In genomic region chr9:14223081-14223480, GRCh38 we compare ENCODE assay signal across 28 cellular contexts.
"Had no signal": no experiment of that assay in that cellular context is flagged by ENCODE, and none has a peak within 500 bp of the region (broad histone marks: within the 10 kb centered on the region; RNA-seq: fewer than 3 reads in every experiment).

No MANE protein-coding gene starts in this region.

- H3K4me3 Mint-ChIP-seq: activated B cell treated with CpG ODN at 0.5 μM for 24 hours; activated CD4-positive, alpha-beta T cell treated with anti-CD3 and anti-CD28 coated beads, Interleukin-2, amount 10 ng/mL, durations not matched to agents 24 days and 14 days; activated naive CD8-positive, alpha-beta T cell; activated T-cell treated with anti-CD3 and anti-CD28 coated beads, Interleukin-2, amount 50 U/mL, for 4 hours; T-helper 17 cell had no signal

- H3K4me1 Mint-ChIP-seq: activated B cell treated with CpG ODN at 0.5 μM for 24 hours; activated CD4-positive, alpha-beta T cell treated with anti-CD3 and anti-CD28 coated beads, Interleukin-2, amount 10 ng/mL, durations not matched to agents 24 days and 14 days; T-helper 17 cell had no signal

- H3K27me3 ChIP-seq: brain microvascular endothelial cell, cardiac muscle cell, Peyer's patch had no signal

- H3K36me3 ChIP-seq: brain microvascular endothelial cell, cardiac muscle cell, Peyer's patch had no signal

- H3K9me3 Mint-ChIP-seq: activated B cell treated with CpG ODN at 0.5 μM for 24 hours; activated CD4-positive, alpha-beta T cell treated with anti-CD3 and anti-CD28 coated beads, Interleukin-2, amount 10 ng/mL, durations not matched to agents 24 days and 14 days; activated T-cell treated with anti-CD3 and anti-CD28 coated beads, Interleukin-2, amount 50 U/mL, for 4 hours had no signal

- H3K27me3 Mint-ChIP-seq: activated B cell treated with CpG ODN at 0.5 μM for 24 hours; activated CD4-positive, alpha-beta T cell treated with anti-CD3 and anti-CD28 coated beads, Interleukin-2, amount 10 ng/mL, durations not matched to agents 24 days and 14 days; activated naive CD8-positive, alpha-beta T cell had no signal

- H3K27ac ChIP-seq: brain microvascular endothelial cell, cardiac muscle cell, Peyer's patch had no signal

- ATAC-seq: activated T-cell treated with anti-CD3 and anti-CD28 coated beads, Interleukin-2, amount 50 U/mL, for 4 hours; K562; T-helper 17 cell had no signal

- DNase-seq: activated B cell treated with CpG ODN at 0.5 μM for 24 hours; activated CD4-positive, alpha-beta T cell treated with anti-CD3 and anti-CD28 coated beads for 1 hour; activated CD4-positive, alpha-beta T cell treated with anti-CD3 and anti-CD28 coated beads, Interleukin-2, amount 10 ng/mL, durations not matched to agents 24 days and 14 days; activated CD4-positive, alpha-beta T cell treated with anti-CD3 and anti-CD28 coated beads, Interleukin-2, amount 50 U/mL, for 48 hours; activated CD8-positive, alpha-beta memory T cell treated with anti-CD3 and anti-CD28 coated beads for 24 hours; activated effector memory CD4-positive, alpha-beta T cell treated with anti-CD3 and anti-CD28 coated beads, Interleukin-2, amount 50 U/mL, for 16 hours; activated naive CD4-positive, alpha-beta T cell treated with Interleukin-2 at 50 U/mL for 16 hours; activated T-cell treated with anti-CD3 and anti-CD28 coated beads, Interleukin-2, amount 50 U/mL, for 4 hours; amygdala; brain microvascular endothelial cell; Karpas-422; MM.1S; NCI-H1105; NCI-H1436; NCI-H1694 treated with DMSO at 0.1 percent for 48 hours; NCI-H2029 treated with DMSO at 0.1 percent for 48 hours; NCI-H345; NCI-H510A; NCI-H526 treated with DMSO at 0.1 percent for 48 hours; NCI-H82; Peyer's patch; SIG-M5; T-helper 17 cell; T-helper 9 cell had no signal

- H3K27ac Mint-ChIP-seq: activated B cell treated with CpG ODN at 0.5 μM for 24 hours; activated CD4-positive, alpha-beta T cell treated with anti-CD3 and anti-CD28 coated beads, Interleukin-2, amount 10 ng/mL, durations not matched to agents 24 days and 14 days; activated naive CD8-positive, alpha-beta T cell; T-helper 17 cell had no signal

- H3K4me3 ChIP-seq: cardiac muscle cell, K562, Peyer's patch had no signal

- H3K36me3 Mint-ChIP-seq: activated naive CD8-positive, alpha-beta T cell had no signal

- FAIRE-seq: astrocyte, K562 had no signal

- H3K9me3 ChIP-seq: Peyer's patch had no signal
